In the genomic region with DNA sequence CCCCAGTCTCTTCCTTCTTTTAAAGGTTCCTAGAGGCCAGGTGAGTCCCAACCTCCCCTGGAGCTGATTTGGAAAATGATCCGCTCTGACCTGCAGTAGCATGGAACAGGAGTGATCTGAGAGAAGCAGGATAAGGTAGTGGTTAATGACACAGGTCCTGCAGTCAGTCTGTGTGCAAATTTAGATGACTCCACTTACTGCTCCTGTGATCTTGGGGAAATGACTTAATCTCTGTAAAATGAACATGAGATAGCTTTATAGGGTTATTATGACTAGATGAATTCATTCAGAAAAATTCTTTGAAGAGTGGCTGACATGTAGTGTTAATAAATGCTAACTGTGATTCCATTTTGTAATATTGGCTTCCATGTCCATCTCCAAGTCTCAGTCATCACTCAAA, we compare ENCODE assay signal across 14 cellular contexts.
DNase-seq lines count a peak whose midpoint lies in the region; ATAC-seq, FAIRE-seq and TF ChIP-seq lines count a peak whose summit lies in the region.
"Had no signal": no experiment of that assay in that cellular context is flagged by ENCODE, and none has a peak within 500 bp of the region (broad histone marks: within the 10 kb centered on the region; RNA-seq: fewer than 3 reads in every experiment).

No MANE protein-coding gene starts in this region.

- H4K91ac ChIP-seq in H1 (replicated peaks; ENCODE audit: insufficient read length, low read length) = no peak overlapping the region

- H4K5ac ChIP-seq in H1 (ENCODE audit: insufficient read length, low read depth, low read length) = no peak overlapping the region

- H3K4me1 Mint-ChIP-seq in nephron = peaks cover 14% of the 10 kb centered on the region

- no peak overlapping the region for H3K27ac Mint-ChIP-seq in nephron

- H3K27me3 ChIP-seq in H1 (replicated peaks in 1 of 4; ENCODE audit: control insufficient read depth in 3 of 4, extremely low read depth in 1 of 4, insufficient read depth in 3 of 4, low read length in 3 of 4) = peaks cover 0 to 7% (median 3%) of the 10 kb centered on the region in 4 experiments; a peak in 3 of 7 replicates
- H3K27me3 ChIP-seq: SJCRH30 had no signal

- no peaks in the 10 kb centered on the region for H3K9me3 Mint-ChIP-seq in nephron

- POLR2A ChIA-PET in H1 (lab: Charles Lee; ENCODE audit: partially characterized antibody) = interaction anchor here (2.1 kb wide), 1 partner anchor 10 kb away, joined by 6 read pairs; no protein-coding TSS in a partner anchor

- no peak overlapping the region for H3K14ac ChIP-seq in H1 (ENCODE audit: insufficient read length)

- no peak overlapping the region for H2BK5ac ChIP-seq in H1 (ENCODE audit: low read depth, low read length)

- H2BK120ac ChIP-seq in H1 (replicated peaks; ENCODE audit: low read depth, low read length) = no peak overlapping the region

- H3K4ac ChIP-seq in H1 (replicated peaks; ENCODE audit: insufficient read length, low read depth, low read length) = peak overlapping the region; percentile 4

- no peak for TF ChIP-seq RAD21 in H1 (IDR thresholded peaks at IDR 0.05 in 1 of 2, conservative IDR thresholded peaks at IDR 0.05 in 1 of 2; ENCODE audit: low read depth in 2 of 2, low read length in 2 of 2)

- DNase-seq in EH (ENCODE audit: low read depth) = peak; percentile 7
- DNase-seq in HT1080 (ENCODE audit: low read depth) = peak; percentile 60
- DNase-seq in H1 (ENCODE audit: low read depth in 1 of 2, low spot score in 2 of 2) = no peak
- DNase-seq in activated CD8-positive, alpha-beta memory T cell treated with anti-CD3 and anti-CD28 coated beads, Interleukin-2, amount 50 U/mL, for 4 hours = no peak
- no peak for DNase-seq in G401 (ENCODE audit: low spot score)
- DNase-seq: Karpas-422, MV-4-11, NCI-H1436, NCI-H2029 treated with DMSO at 0.1 percent for 48 hours, RPMI8226 had no signal

- CTCF ChIA-PET in H1 (lab: Charles Lee; ENCODE audit: partially characterized antibody) = interaction anchor here (0.7 to 5.9 kb wide), 40 partner anchors 12 to 1211 kb away, joined by 3 to 70 read pairs (median 6); no protein-coding TSS in a partner anchor

- H2BK20ac ChIP-seq in H1 (ENCODE audit: low read length) = no peak overlapping the region

- no peak for TF ChIP-seq POLR2A in H1 (IDR thresholded peaks at IDR 0.05; ENCODE audit: control extremely low read depth in 1 of 2, low read depth in 2 of 2, low read length in 2 of 2)

- H3K79me2 ChIP-seq in H1 (ENCODE audit: control insufficient read depth in 1 of 2, insufficient read depth in 2 of 2, low read length in 2 of 2) = no peaks in the 10 kb centered on the region

- H4K20me1 ChIP-seq in H1 (replicated peaks in 1 of 2; ENCODE audit: control insufficient read depth in 1 of 2, insufficient read depth in 2 of 2, low read length in 2 of 2) = no peaks in the 10 kb centered on the region

- H3K23me2 ChIP-seq in H1 (ENCODE audit: low read depth, low read length) = 0 out of 2 replicates have a peak, but pooled peaks cover 1% of the 10 kb centered on the region

- ATAC-seq in GM21528 (IDR thresholded peaks at IDR 0.05; ENCODE audit: low FRiP score, unreplicated experiment) = no peak
- ATAC-seq in GM19035 (IDR thresholded peaks at IDR 0.05; ENCODE audit: unreplicated experiment) = no peak

- TF ChIP-seq EP300 in H1 (IDR thresholded peaks at IDR 0.05; ENCODE audit: borderline replicate concordance in 1 of 2, low read depth in 2 of 2, low read length in 2 of 2) = no peak

- H3K18ac ChIP-seq in H1 (ENCODE audit: extremely low read depth, low read length) = no peak overlapping the region; the same call in 1 of the 2 replicates

- H3K27ac ChIP-seq in H1 (ENCODE audit: low read depth, low read length) = no peak overlapping the region

- H3K79me1 ChIP-seq in H1 (ENCODE audit: low read depth, low read length) = no peaks in the 10 kb centered on the region

- no peak for TF ChIP-seq CTCF in H1 (IDR thresholded peaks at IDR 0.05; ENCODE audit: control extremely low read depth in 1 of 3, insufficient read depth in 1 of 3, low read depth in 1 of 3, low read length in 3 of 3)
- TF ChIP-seq CTCF in nephron (IDR thresholded peaks at IDR 0.05; ENCODE audit: unreplicated experiment in 3 of 3) = no peak

- no peak overlapping the region for H2BK12ac ChIP-seq in H1 (ENCODE audit: low read depth, low read length)

- H3K36me3 Mint-ChIP-seq in nephron (ENCODE audit: low read depth) = no peaks in the 10 kb centered on the region

- no peaks in the 10 kb centered on the region for H3K9me3 ChIP-seq in H1 (ENCODE audit: insufficient read depth in 2 of 2, low read depth in 1 of 2, low read length in 1 of 2)
- H3K9me3 ChIP-seq: SJCRH30 had no signal

- in situ Hi-C loops in G401 (cut with HindIII; ENCODE audit: low sequenced_read_pairs) = no loop called here

- FAIRE-seq in H1 (lab: Jason Lieb, UNC) = no peak

- no peak overlapping the region for H3K4me3 ChIP-seq in H1 (ENCODE audit: extremely low read depth in 1 of 4, insufficient read depth in 2 of 4, low read depth in 3 of 4, low read length in 4 of 4)

- peaks cover 0 to 10% (median 3%) of the 10 kb centered on the region in 4 experiments; a peak in 6 of 7 replicates for H3K4me1 ChIP-seq in H1 (replicated peaks in 1 of 4; ENCODE audit: control insufficient read depth in 3 of 4, insufficient read depth in 4 of 4, low read length in 3 of 4)

- H3K9ac ChIP-seq in H1 (replicated peaks in 1 of 4; ENCODE audit: extremely low read depth in 1 of 4, low read depth in 3 of 4, low read length in 3 of 4) = no peak overlapping the region

- H3K4me2 ChIP-seq in H1 (ENCODE audit: insufficient read depth in 1 of 2, low read depth in 2 of 2, low read length in 2 of 2) = peak overlapping the region; percentile 48 to 90; a peak in 1 of 4 replicates

- 74% methylated on average over 1 of the region's 1 CpG; no CpG with 5 or more reads in 1 of the 2 experiments for WGBS in H1 (ENCODE audit: extremely low coverage in 1 of 2, insufficient coverage in 1 of 2, insufficient read length in 1 of 2, insufficient replicate concordance in 2 of 2, low coverage in 1 of 2, low lambda C conversion rate in 2 of 2, missing lambda C conversion rate in 1 of 2), 2 experiments

- H3K23ac ChIP-seq in H1 (ENCODE audit: insufficient read length) = no peak overlapping the region

- H3K4me3 Mint-ChIP-seq in nephron = peak overlapping the region; percentile 6 to 45 (median 31)

- no peak overlapping the region for H2AK5ac ChIP-seq in H1 (ENCODE audit: low read depth, low read length)

- H3K56ac ChIP-seq in H1 (replicated peaks; ENCODE audit: insufficient read length, low read depth, low read length) = no peak overlapping the region

- no peaks in the 10 kb centered on the region for H3K36me3 ChIP-seq in H1 (ENCODE audit: control insufficient read depth in 2 of 4, insufficient read depth in 4 of 4, low read length in 3 of 4)
- H3K36me3 ChIP-seq: SJCRH30 had no signal

- no peak overlapping the region for H2AFZ ChIP-seq in H1 (ENCODE audit: low read length)

- peaks cover 69% of the 10 kb centered on the region for H3K27me3 Mint-ChIP-seq in nephron (ENCODE audit: low read depth)

- no peak overlapping the region for H4K8ac ChIP-seq in H1 (ENCODE audit: extremely low read depth, insufficient read depth, low read length)

- H2BK15ac ChIP-seq in H1 (ENCODE audit: low read length) = no peak overlapping the region

TF ChIP-seq in H1, 55 proteins besides CTCF, POLR2A, EP300 and RAD21:
- TF ChIP-seq FOSL1 (IDR thresholded peaks at IDR 0.05; ENCODE audit: insufficient read depth, low read depth, low read length) (no peak), RBBP5 (IDR thresholded peaks at IDR 0.05; ENCODE audit: borderline replicate concordance, low read depth, low read length) (no peak), ASH2L (IDR thresholded peaks at IDR 0.05; ENCODE audit: low read length) (no peak), SUZ12 (IDR thresholded peaks at IDR 0.05; ENCODE audit: low read length) (no peak), CHD1 (IDR thresholded peaks at IDR 0.05; ENCODE audit: low read depth, low read length) (no peak), BCL11A (IDR thresholded peaks at IDR 0.05; ENCODE audit: low read depth in 2 of 2, low read length in 2 of 2) (no peak), POLR2AphosphoS5 (IDR thresholded peaks at IDR 0.05; ENCODE audit: low read depth, low read length) (no peak), RNF2 (IDR thresholded peaks at IDR 0.05; ENCODE audit: borderline replicate concordance, low read depth, low read length, missing control alignments, poor library complexity, severe bottlenecking) (no peak), NANOG (IDR thresholded peaks at IDR 0.05; ENCODE audit: insufficient read depth, low read depth, low read length, poor library complexity, severe bottlenecking) (no peak), CBX5 (IDR thresholded peaks at IDR 0.05; ENCODE audit: low read depth, low read length) (no peak)

Comparison
In these comparisons a context has a peak if more than half of its experiments do, and no peak if none do; other contexts are left out.
1. DNase-seq: peak in EH (single experiment) and HT1080 (single experiment); none in H1 (0 of 2), activated CD8-positive, alpha-beta memory T cell treated with anti-CD3 and anti-CD28 coated beads, Interleukin-2, amount 50 U/mL, for 4 hours (single experiment) and G401 (single experiment).